Comparison of ENCODE assay signal across 8 cellular contexts in the genomic region with DNA sequence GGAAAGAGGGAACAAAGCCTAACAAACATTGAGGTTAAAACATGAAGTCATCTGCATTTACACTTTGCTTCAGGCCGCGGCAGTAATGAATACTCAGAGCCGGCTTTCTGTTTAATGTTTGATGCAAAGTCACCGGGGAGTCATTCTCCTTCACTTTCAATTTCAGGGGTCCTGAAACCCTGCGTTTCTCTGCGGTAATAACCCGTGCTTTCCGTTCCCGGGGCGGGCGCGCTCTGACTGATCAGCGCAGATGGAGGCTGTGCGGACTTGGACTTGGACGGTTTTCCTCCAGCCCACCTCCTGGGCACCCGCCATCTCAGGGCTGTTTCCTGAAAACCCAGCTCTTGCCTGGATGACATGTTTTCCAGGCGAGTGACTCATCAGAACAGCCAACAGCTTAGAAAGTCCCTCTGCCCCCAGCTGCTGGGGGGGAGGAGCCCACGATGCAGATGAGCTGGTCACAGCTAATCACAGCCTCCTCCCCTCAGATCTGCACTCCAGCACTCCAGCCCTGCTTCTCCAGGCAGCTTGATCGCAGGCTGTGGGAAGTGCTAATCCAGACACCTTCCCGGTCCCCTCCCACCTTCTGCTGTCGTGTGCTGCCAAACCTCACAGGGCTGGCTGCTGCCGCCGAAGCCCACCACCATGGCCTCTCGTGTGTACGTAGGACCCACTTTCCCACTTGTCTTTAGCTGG.
A peak's percentile ranks its signal among the peaks of the same experiment; 100 is the strongest.
DNase-seq lines count a peak whose midpoint lies in the region; ATAC-seq and TF ChIP-seq lines count a peak whose summit lies in the region.

No MANE protein-coding gene starts in this region.

- TF ChIP-seq RAD21 in liver (IDR thresholded peaks at IDR 0.05) = no peak

- peak overlapping the region in 1 of 2 donors; percentile 52 for H3K9ac ChIP-seq in liver (ENCODE audit: low read depth in 1 of 2, low read length in 2 of 2)

- H3K27ac ChIP-seq in dorsolateral prefrontal cortex = peak overlapping the region; percentile 55 to 98 (median 94)
- peak overlapping the region; percentile 72 to 79 for H3K27ac ChIP-seq in liver (ENCODE audit: low read depth in 1 of 2, low read length in 2 of 2)

- no peaks in the 10 kb centered on the region for H3K9me3 ChIP-seq in liver (ENCODE audit: control insufficient read depth in 4 of 4, low read length in 3 of 4)

- TF ChIP-seq CTCF in dorsolateral prefrontal cortex (IDR thresholded peaks at IDR 0.05 in 54 of 56, conservative IDR thresholded peaks at IDR 0.05 in 2 of 56; ENCODE audit: low read depth in 1 of 56, partially characterized antibody in 56 of 56) (peak in 13 of 56 donors; percentile 10 to 37 (median 20)), liver (IDR thresholded peaks at IDR 0.05; ENCODE audit: low read depth, low read length, missing input control) (no peak)

- 48% methylated on average over 25 of the region's 25 CpGs for WGBS in liver

- DNase-seq in AG20443 (ENCODE audit: low spot score) = peak; percentile 96
- DNase-seq in NCI-H510A (lab: John Stamatoyannopoulos, UW) = peak; percentile 95
- DNase-seq in activated CD4-positive, alpha-beta T cell treated with anti-CD3 and anti-CD28 coated beads, Interleukin-2, amount 50 U/mL, for 48 hours = peak; percentile 84 to 90
- peak; percentile 63 to 95 (median 88) for DNase-seq in dorsolateral prefrontal cortex
- peak; percentile 77 for DNase-seq in stimulated activated CD4-positive, alpha-beta T cell treated with anti-CD3 and anti-CD28 coated beads, Interleukin-2, amount 100 ng/mL, for 4 hours (ENCODE audit: low read depth)

- ATAC-seq in HG03378 (IDR thresholded peaks at IDR 0.05; ENCODE audit: unreplicated experiment) = peak; percentile 67

- no peaks in the 10 kb centered on the region for H3K4me1 ChIP-seq in liver (ENCODE audit: control insufficient read depth in 4 of 4, insufficient read depth in 4 of 4, low read length in 3 of 4)

- H3K36me3 ChIP-seq in liver (ENCODE audit: control insufficient read depth in 4 of 4, insufficient read depth in 3 of 4, low read depth in 1 of 4, low read length in 3 of 4) = peaks cover 0 to 4% (median under 1%) of the 10 kb centered on the region in 4 donors

- intact Hi-C loops in dorsolateral prefrontal cortex (cut with DNase I) = loop anchor here (2.0 to 5.0 kb wide), 4 partner anchors 26 to 82 kb away; no protein-coding TSS in a partner anchor

- H3K27me3 ChIP-seq in dorsolateral prefrontal cortex (no peaks in the 10 kb centered on the region), liver (ENCODE audit: control insufficient read depth in 4 of 4, insufficient read depth in 4 of 4, low read length in 3 of 4) (no peaks in the 10 kb centered on the region)

- TF ChIP-seq POLR2A in GM19193 (IDR thresholded peaks at IDR 0.05; ENCODE audit: extremely low read depth, insufficient read depth, insufficient read length) = peak; percentile 69

- H3K4me3 ChIP-seq in dorsolateral prefrontal cortex (peak overlapping the region; percentile 15 to 72 (median 52)), liver (ENCODE audit: low read depth in 1 of 3, low read length in 3 of 3) (peak overlapping the region in 1 of 3 donors; percentile 15)

TF ChIP-seq in liver, 16 proteins besides CTCF, POLR2A, EP300 and RAD21:
- TF ChIP-seq YY1 (IDR thresholded peaks at IDR 0.05) (peak; percentile 61), JUND (IDR thresholded peaks at IDR 0.05) (peak; percentile 92 to 93), TAF1 (conservative IDR thresholded peaks at IDR 0.05) (no peak)
